Comparison of ENCODE assay signal across 8 cellular contexts in genomic region chr3:168165390-168166269, GRCh38.
A peak's percentile ranks its signal among the peaks of the same experiment; 100 is the strongest.
DNase-seq lines count a peak whose midpoint lies in the region; ATAC-seq and TF ChIP-seq lines count a peak whose summit lies in the region.

No MANE protein-coding gene starts in this region.

- DNase-seq in SIG-M5 treated with dmso at 0.1 percent for 504 hours (lab: John Stamatoyannopoulos, UW; ENCODE audit: unreplicated experiment) (peak; percentile 68), SIG-M5 (lab: John Stamatoyannopoulos, UW) (no peak), NCI-H526 (lab: John Stamatoyannopoulos, UW) (peak; percentile 30 to 67), anterior cingulate cortex (lab: John Stamatoyannopoulos, UW) (peak in 38 of 58 donors; percentile 0 to 80 (median 30)), hepatocyte (ENCODE audit: low spot score) (peak; percentile 85), sciatic nerve (ENCODE audit: low spot score) (peak; percentile 71)

- H3K4me3 ChIP-seq in hepatocyte, result no peak overlapping the region

- H3K9me2 ChIP-seq in hepatocyte (replicated peaks; ENCODE audit: insufficient read depth), result no peaks in the 10 kb centered on the region

- 20% methylated on average over 6 of the region's 6 CpGs for WGBS in hepatocyte (ENCODE audit: low lambda C conversion rate, missing lambda C conversion rate)

- H2AFZ ChIP-seq in hepatocyte, result peak overlapping the region; percentile 46

- no peaks in the 10 kb centered on the region for H3K79me2 ChIP-seq in hepatocyte

- no peaks in the 10 kb centered on the region for H3K27me3 ChIP-seq in hepatocyte

- H3K27ac ChIP-seq in hepatocyte, result no peak overlapping the region

- no peaks in the 10 kb centered on the region for H4K20me1 ChIP-seq in hepatocyte (ENCODE audit: insufficient read depth, poor library complexity, severe bottlenecking)

- H3K4me1 ChIP-seq in hepatocyte (ENCODE audit: insufficient read depth), result no peaks in the 10 kb centered on the region

- H3K9me3 ChIP-seq in hepatocyte (ENCODE audit: low read depth), result no peaks in the 10 kb centered on the region

- intact Hi-C loops in sciatic nerve (cut with DNase I), result loop anchor here (5.0 kb wide), 1 partner anchor 123 kb away; no protein-coding TSS in a partner anchor

- H3K36me3 ChIP-seq in hepatocyte (replicated peaks; ENCODE audit: insufficient read depth, low read depth), result no peaks in the 10 kb centered on the region

- peak; percentile 93 for TF ChIP-seq CTCF in hepatocyte (IDR thresholded peaks at IDR 0.05; ENCODE audit: poor library complexity)

- H3K4me2 ChIP-seq in hepatocyte, result peak overlapping the region; percentile 50

- peak; percentile 86 for ATAC-seq in GM21360 (IDR thresholded peaks at IDR 0.05; ENCODE audit: unreplicated experiment)
- peak; percentile 79 for ATAC-seq in HG03521 (IDR thresholded peaks at IDR 0.05; ENCODE audit: unreplicated experiment)
- ATAC-seq in sciatic nerve, result peak; percentile 82
